ENCODE assay signal across 2 cellular contexts in genomic region chr1:7598058-7598457, GRCh38.
DNase-seq lines count a peak whose midpoint lies in the region; ATAC-seq, FAIRE-seq and TF ChIP-seq lines count a peak whose summit lies in the region.
"Not testable (repeated sequence)": the region's sequence is repeated elsewhere in the genome, so short reads cannot be mapped to it uniquely, and the experiment has no call there.

No MANE protein-coding gene starts in this region.

- TF ChIP-seq POLR2A in K562 (conservative IDR thresholded peaks at IDR 0.05): not testable (repeated sequence)

- H3K9me1 ChIP-seq in K562 (ENCODE audit: control insufficient read depth, insufficient read depth, low read length): not testable (repeated sequence)

- not testable (repeated sequence) for H3K4me1 ChIP-seq in HEK293 (ENCODE audit: control insufficient read depth, insufficient read depth, low read length); K562 (replicated peaks in 1 of 2; ENCODE audit: control insufficient read depth in 2 of 2, insufficient read depth in 2 of 2, low read length in 2 of 2)

- H4K20me1 ChIP-seq in K562 (replicated peaks; ENCODE audit: control insufficient read depth, insufficient read depth, low read length): peaks cover 22% of the 10 kb centered on the region

- H3K4me2 ChIP-seq in K562 (ENCODE audit: insufficient read depth, low read length): not testable (repeated sequence)

- intact Hi-C loops in K562 (cut with micrococcal nuclease): not testable (repeated sequence)

- not testable (repeated sequence) for TF ChIP-seq RAD21 in K562 (CRISPR knock-in tag; conservative IDR thresholded peaks at IDR 0.05 in 1 of 2, IDR thresholded peaks at IDR 0.05 in 1 of 2)

- not testable (repeated sequence) for H3K79me2 ChIP-seq in K562 (ENCODE audit: control insufficient read depth, insufficient read depth, low read length)

- not testable (repeated sequence) for ATAC-seq in K562

- POLR2A ChIA-PET in HEK293 (lab: Yijun Ruan, JAX); K562 (lab: Yijun Ruan, JAX): not testable (repeated sequence)

- in situ Hi-C loops in K562 (cut with MboI): not testable (repeated sequence)

- not testable (repeated sequence) for H3K27ac ChIP-seq in HEK293 (ENCODE audit: extremely low read depth, low read depth, low read length); K562 (ENCODE audit: extremely low read depth, low read depth, low read length)

- TF ChIP-seq CTCF in HEK293 (tag by site-specific recombination; IDR thresholded peaks at IDR 0.05); K562 (IDR thresholded peaks at IDR 0.05 in 2 of 3, conservative IDR thresholded peaks at IDR 0.05 in 1 of 3; ENCODE audit: insufficient read depth in 2 of 3, low read depth in 1 of 3, low read length in 3 of 3): not testable (repeated sequence)

- not testable (repeated sequence) for FAIRE-seq in K562 (lab: Jason Lieb, UNC)

- CTCF ChIA-PET in HEK293 (lab: Yijun Ruan, JAX); K562 (lab: Yijun Ruan, JAX; ENCODE audit: low intra/inter-chr PET ratio): not testable (repeated sequence)

- peaks cover 0 to 22% of the 10 kb centered on the region in 2 experiments; a peak in 3 of 5 replicates for H3K27me3 ChIP-seq in K562 (ENCODE audit: control insufficient read depth in 2 of 2, insufficient read depth in 2 of 2, low read length in 2 of 2)

- not testable (repeated sequence) for H2AFZ ChIP-seq in K562 (ENCODE audit: low read depth, low read length)

- not testable (repeated sequence) for H3K9me3 ChIP-seq in HEK293 (ENCODE audit: control insufficient read depth, insufficient read depth, low read depth, low read length); K562 (replicated peaks; ENCODE audit: control insufficient read depth, insufficient read depth, low read depth, low read length)

- BruUV-seq in K562 (replicated peaks; lab: Mats Ljungman, UMichigan): not testable (repeated sequence)

- TF ChIP-seq EP300 in K562 (IDR thresholded peaks at IDR 0.05; ENCODE audit: low read length): not testable (repeated sequence)

- not testable (repeated sequence) for H3K36me3 ChIP-seq in HEK293 (ENCODE audit: control insufficient read depth in 2 of 2, insufficient read depth in 1 of 2, low read length in 2 of 2); K562 (ENCODE audit: control insufficient read depth, insufficient read depth, low read length)

- not testable (repeated sequence) for H3K4me3 ChIP-seq in HEK293 (ENCODE audit: low read depth, low read length); K562

- not testable (repeated sequence) for DNase-seq in K562 (ENCODE audit: extremely low read depth in 1 of 4, low spot score in 3 of 4)

- H3K9ac ChIP-seq in K562 (ENCODE audit: insufficient read depth in 1 of 2, low read depth in 2 of 2, low read length in 2 of 2): not testable (repeated sequence)

- 0% methylated on average over 2 of the region's 3 CpGs for WGBS in K562 (ENCODE audit: insufficient coverage, low coverage, missing lambda C conversion rate)

TF ChIP-seq in HEK293, 187 proteins besides CTCF, POLR2A, EP300 and RAD21:
- TF ChIP-seq ZNF146 (tag by site-specific recombination; IDR thresholded peaks at IDR 0.05) (peak; percentile 72; the same call in 1 of the 2 replicates), ZNF280D (tag by site-specific recombination; IDR thresholded peaks at IDR 0.05) (0 out of 2 replicates have a peak, but pooled peaks have one; percentile 56)
TF ChIP-seq in HEK293: peak in this region for 2; not testable (repeated sequence) for 185.

TF ChIP-seq in K562, 482 proteins besides CTCF, POLR2A, EP300 and RAD21:
- TF ChIP-seq ZNF146 (CRISPR knock-in tag; IDR thresholded peaks at IDR 0.05; ENCODE audit: unreplicated experiment): peak; percentile 34
